8 cellular contexts compared by ENCODE assay signal in the genomic region with DNA sequence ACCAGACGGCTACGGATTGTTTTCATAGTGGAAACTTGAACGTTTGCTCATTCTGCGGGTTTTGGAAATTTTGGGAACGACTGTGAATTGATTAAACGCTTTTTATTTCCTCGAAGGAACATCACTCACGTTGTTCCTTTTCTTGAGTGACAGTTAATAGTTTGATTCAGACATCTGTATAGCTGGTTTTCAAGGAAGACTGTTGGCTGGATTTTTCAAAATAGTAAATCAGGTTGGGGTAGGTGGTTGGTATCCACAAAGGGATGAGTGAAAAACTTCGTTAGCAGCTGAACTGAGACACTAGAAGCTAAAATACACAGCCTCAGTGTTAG. TPM values are rescaled to one million over a fixed set of nuclear protein-coding genes. Genes with fewer than 3 reads are reported as not detected.
DNase-seq lines count a peak whose midpoint lies in the region; ATAC-seq and TF ChIP-seq lines count a peak whose summit lies in the region.

No MANE protein-coding gene starts in this region.

- no peak overlapping the region for H3K27ac ChIP-seq in A673 (ENCODE audit: low read depth, low read length, poor library complexity, severe bottlenecking)
- H3K27ac ChIP-seq in IMR-90 (ENCODE audit: insufficient read depth, low read length): peak overlapping the region; percentile 87
- H3K27ac ChIP-seq in muscle layer of colon (ENCODE audit: low read depth, low read length): peak overlapping the region; percentile 86

- H3K36me3 ChIP-seq in A673 (ENCODE audit: insufficient read depth, low read length, poor library complexity, severe bottlenecking): no peaks in the 10 kb centered on the region
- H3K36me3 ChIP-seq in IMR-90 (ENCODE audit: control insufficient read depth, insufficient read depth, low read length): no peaks in the 10 kb centered on the region; the same call in 1 of the 2 replicates
- H3K36me3 ChIP-seq in muscle layer of colon (ENCODE audit: insufficient read depth, low read length): no peaks in the 10 kb centered on the region

- H3K9me3 ChIP-seq in A673 (ENCODE audit: low read depth, low read length, poor library complexity, severe bottlenecking): no peaks in the 10 kb centered on the region
- no peaks in the 10 kb centered on the region for H3K9me3 ChIP-seq in IMR-90 (ENCODE audit: control insufficient read depth, insufficient read depth, low read length)
- no peaks in the 10 kb centered on the region for H3K9me3 ChIP-seq in muscle layer of colon (ENCODE audit: low read length)

- CTCF ChIA-PET in A673 (lab: Charles Lee) (no interaction called here), IMR-90 (lab: Yijun Ruan, JAX) (interaction anchor here (1.7 kb wide), 1 partner anchor 34 kb away, joined by 4 read pairs; no protein-coding TSS in a partner anchor)

- H4K5ac ChIP-seq in IMR-90 (ENCODE audit: low read depth, low read length): peak overlapping the region; percentile 13; the same call in 1 of the 2 replicates

- H3K56ac ChIP-seq in IMR-90 (ENCODE audit: extremely low read depth, insufficient read depth, low read length): peak overlapping the region; percentile 67

- TF ChIP-seq CTCF in A673 (conservative IDR thresholded peaks at IDR 0.05; ENCODE audit: low read depth, low read length) (no peak), IMR-90 (conservative IDR thresholded peaks at IDR 0.05; ENCODE audit: low read depth, low read length) (no peak)

- peaks cover 49% of the 10 kb centered on the region for H4K20me1 ChIP-seq in IMR-90 (ENCODE audit: insufficient read depth, low read length)

- peak overlapping the region; percentile 91 for H2AFZ ChIP-seq in IMR-90 (replicated peaks; ENCODE audit: low read length, poor library complexity)

- no peak for ATAC-seq in IMR-90 (ENCODE audit: low read depth)
- no peak for ATAC-seq in GM18511 (IDR thresholded peaks at IDR 0.05; ENCODE audit: unreplicated experiment)

- peak overlapping the region; percentile 83; the same call in 1 of the 2 replicates for H3K4ac ChIP-seq in IMR-90 (ENCODE audit: low read depth, low read length)

- TF ChIP-seq RAD21 in IMR-90 (IDR thresholded peaks at IDR 0.05; ENCODE audit: low read length): no peak

- TF ChIP-seq POLR2A in IMR-90 (IDR thresholded peaks at IDR 0.05; ENCODE audit: low read depth, low read length): no peak

- POLR2A ChIA-PET in A673 (lab: Charles Lee; ENCODE audit: low non-redundant PET) (no interaction called here), IMR-90 (lab: Charles Lee; ENCODE audit: unreplicated experiment) (no interaction called here)

- H3K27me3 ChIP-seq in A673 (replicated peaks; ENCODE audit: insufficient read depth, low read depth, low read length, poor library complexity): peaks cover 27% of the 10 kb centered on the region
- H3K27me3 ChIP-seq in IMR-90 (ENCODE audit: control insufficient read depth, insufficient read depth, low read length): no peaks in the 10 kb centered on the region
- no peaks in the 10 kb centered on the region for H3K27me3 ChIP-seq in muscle layer of colon (ENCODE audit: control insufficient read depth in 1 of 2, insufficient read depth in 2 of 2, low read length in 2 of 2)

- DNase-seq in A673 (ENCODE audit: low spot score): no peak
- no peak for DNase-seq in IMR-90
- DNase-seq in cerebellar cortex (ENCODE audit: low spot score): peak; percentile 52
- no peak for DNase-seq in NCI-H69 (lab: John Stamatoyannopoulos, UW)
- no peak for DNase-seq in GDM1 (lab: John Stamatoyannopoulos, UW)
- no peak for DNase-seq in amniotic stem cell (lab: John Stamatoyannopoulos, UW)

- in situ Hi-C loops in IMR-90 (cut with MboI; ENCODE audit: low sequenced_read_pairs): no loop called here

- no peak overlapping the region for H4K91ac ChIP-seq in IMR-90 (ENCODE audit: insufficient read depth, low read depth, low read length)

- H3K4me2 ChIP-seq in IMR-90 (ENCODE audit: low read depth, low read length): peak overlapping the region; percentile 94

- no peak overlapping the region for H2AK9ac ChIP-seq in IMR-90 (replicated peaks; ENCODE audit: low read depth, low read length, poor library complexity)

- no peak overlapping the region for H2BK15ac ChIP-seq in IMR-90 (ENCODE audit: low read depth, low read length)

- peak overlapping the region; percentile 86 for H2BK5ac ChIP-seq in IMR-90 (ENCODE audit: low read depth, low read length, poor library complexity, severe bottlenecking)

- H3K18ac ChIP-seq in IMR-90 (ENCODE audit: low read depth, low read length): peak overlapping the region; percentile 26

- no TSS peak for BruUV-seq in A673 (replicated peaks; lab: Mats Ljungman, UMichigan)
- no TSS peak for BruUV-seq in IMR-90 (replicated peaks; lab: Mats Ljungman, UMichigan)

- H3K9me1 ChIP-seq in IMR-90 (ENCODE audit: insufficient read depth, low read length): peaks cover 5% of the 10 kb centered on the region

- H3K4me3 ChIP-seq in A673 (ENCODE audit: low read depth, low read length, poor library complexity, severe bottlenecking) (peak overlapping the region; percentile 57), IMR-90 (ENCODE audit: insufficient read depth, low read depth, low read length) (peak overlapping the region; percentile 67), muscle layer of colon (ENCODE audit: low read depth in 1 of 2, low read length in 2 of 2) (peak overlapping the region; percentile 70 to 78)

- dilution Hi-C loops in IMR-90 (cut with HindIII; ENCODE audit: low sequenced_read_pairs, unreplicated experiment): no loop called here

- H4K8ac ChIP-seq in IMR-90 (ENCODE audit: low read depth in 2 of 2, low read length in 2 of 2): 0 out of 4 replicates have a peak overlapping the region, but pooled peaks of 1 of the 2 experiments have one; percentile 56

- H3K4me1 ChIP-seq in A673 (ENCODE audit: insufficient read depth, low read length, poor library complexity, severe bottlenecking): peaks cover 9% of the 10 kb centered on the region
- peaks cover 14% of the 10 kb centered on the region for H3K4me1 ChIP-seq in IMR-90 (ENCODE audit: control insufficient read depth, insufficient read depth, low read length)
- peaks cover 65% of the 10 kb centered on the region for H3K4me1 ChIP-seq in muscle layer of colon (ENCODE audit: insufficient read depth, low read length)

- H3K79me1 ChIP-seq in IMR-90 (ENCODE audit: low read depth in 1 of 2, low read length in 2 of 2): peaks cover 6 to 45% of the 10 kb centered on the region in 2 experiments

- 0% methylated on average over 4 of the region's 9 CpGs; no CpG with 5 or more reads in 1 of the 2 experiments for WGBS in IMR-90 (ENCODE audit: extremely low coverage in 2 of 2, insufficient read length in 1 of 2), 2 experiments

- H2BK120ac ChIP-seq in IMR-90 (ENCODE audit: low read depth, low read length): peak overlapping the region; percentile 7; the same call in 1 of the 2 replicates

- H3K14ac ChIP-seq in IMR-90 (replicated peaks; ENCODE audit: low read depth, low read length): peak overlapping the region; percentile 75; the same call in 1 of the 2 replicates

- H3K9ac ChIP-seq in IMR-90 (ENCODE audit: low read depth, low read length) (peak overlapping the region; percentile 83), muscle layer of colon (ENCODE audit: low read length) (peak overlapping the region; percentile 39)

- peak overlapping the region; percentile 47 for H3K23ac ChIP-seq in IMR-90 (ENCODE audit: low read depth, low read length)

- intact Hi-C loops in A673 (cut with micrococcal nuclease; ENCODE audit: unreplicated experiment): no loop called here
- intact Hi-C loops in IMR-90 (cut with micrococcal nuclease): loop anchor here (2.0 to 5.0 kb wide), 2 partner anchors 89 to 105 kb away; no protein-coding TSS in a partner anchor

- no peak overlapping the region for H2AK5ac ChIP-seq in IMR-90 (ENCODE audit: low read depth, low read length)

- no peak overlapping the region for H2BK20ac ChIP-seq in IMR-90 (ENCODE audit: low read depth, low read length)

TF ChIP-seq in IMR-90, 13 proteins besides CTCF, POLR2A, EP300 and RAD21:
- TF ChIP-seq RFX5 (IDR thresholded peaks at IDR 0.05; ENCODE audit: low read depth, low read length) (no peak), FOS (IDR thresholded peaks at IDR 0.05; ENCODE audit: low read depth, low read length) (no peak), RCOR1 (IDR thresholded peaks at IDR 0.05; ENCODE audit: insufficient replicate concordance, low read length) (no peak), SMC3 (IDR thresholded peaks at IDR 0.05; ENCODE audit: low read depth, low read length) (no peak), NFE2L2 (IDR thresholded peaks at IDR 0.05; ENCODE audit: low read depth, low read length) (no peak), MAZ (IDR thresholded peaks at IDR 0.05; ENCODE audit: borderline replicate concordance, low read depth, low read length) (no peak), BHLHE40 (IDR thresholded peaks at IDR 0.05; ENCODE audit: low read depth, low read length) (no peak), CEBPB (IDR thresholded peaks at IDR 0.05; ENCODE audit: low read depth, low read length) (no peak), MXI1 (IDR thresholded peaks at IDR 0.05; ENCODE audit: borderline replicate concordance, low read depth, low read length) (no peak), MAFK (IDR thresholded peaks at IDR 0.05; ENCODE audit: low read depth, low read length) (no peak), CHD1 (IDR thresholded peaks at IDR 0.05; ENCODE audit: low read depth, low read length) (no peak)
- TF ChIP-seq, protein P1, sequence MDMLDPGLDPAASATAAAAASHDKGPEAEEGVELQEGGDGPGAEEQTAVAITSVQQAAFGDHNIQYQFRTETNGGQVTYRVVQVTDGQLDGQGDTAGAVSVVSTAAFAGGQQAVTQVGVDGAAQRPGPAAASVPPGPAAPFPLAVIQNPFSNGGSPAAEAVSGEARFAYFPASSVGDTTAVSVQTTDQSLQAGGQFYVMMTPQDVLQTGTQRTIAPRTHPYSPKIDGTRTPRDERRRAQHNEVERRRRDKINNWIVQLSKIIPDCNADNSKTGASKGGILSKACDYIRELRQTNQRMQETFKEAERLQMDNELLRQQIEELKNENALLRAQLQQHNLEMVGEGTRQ (IDR thresholded peaks at IDR 0.05; ENCODE audit: low read depth, low read length): no peak
- TF ChIP-seq, protein P2, sequence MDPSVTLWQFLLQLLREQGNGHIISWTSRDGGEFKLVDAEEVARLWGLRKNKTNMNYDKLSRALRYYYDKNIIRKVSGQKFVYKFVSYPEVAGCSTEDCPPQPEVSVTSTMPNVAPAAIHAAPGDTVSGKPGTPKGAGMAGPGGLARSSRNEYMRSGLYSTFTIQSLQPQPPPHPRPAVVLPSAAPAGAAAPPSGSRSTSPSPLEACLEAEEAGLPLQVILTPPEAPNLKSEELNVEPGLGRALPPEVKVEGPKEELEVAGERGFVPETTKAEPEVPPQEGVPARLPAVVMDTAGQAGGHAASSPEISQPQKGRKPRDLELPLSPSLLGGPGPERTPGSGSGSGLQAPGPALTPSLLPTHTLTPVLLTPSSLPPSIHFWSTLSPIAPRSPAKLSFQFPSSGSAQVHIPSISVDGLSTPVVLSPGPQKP (IDR thresholded peaks at IDR 0.05; ENCODE audit: borderline replicate concordance, low read depth, low read length): no peak

RNA-seq across cellular contexts. Expression of a gene that starts 1.1 kb away (rescaled TPM):
- total RNA-seq in A673 (2021) (3.5 and 6.1 TPM in 2 replicates), IMR-90 (2012; rRNA removed) (57.8 and 75.3 TPM in 2 replicates)
- polyA plus RNA-seq in IMR-90 (2012; rRNA removed): 10.2 and 15.1 TPM in 2 replicates
- 7.8 and 11.8 TPM in 2 replicates for polyA plus RNA-seq in IMR-90 (2012; cell fraction: cytosol; rRNA removed)
- 1.8 and 11.2 TPM in 2 replicates for polyA plus RNA-seq in IMR-90 (2012; cell fraction: nucleus; rRNA removed; ENCODE audit: low replicate concordance)
